Comparison of ENCODE assay signal across 29 cellular contexts in the genomic region with DNA sequence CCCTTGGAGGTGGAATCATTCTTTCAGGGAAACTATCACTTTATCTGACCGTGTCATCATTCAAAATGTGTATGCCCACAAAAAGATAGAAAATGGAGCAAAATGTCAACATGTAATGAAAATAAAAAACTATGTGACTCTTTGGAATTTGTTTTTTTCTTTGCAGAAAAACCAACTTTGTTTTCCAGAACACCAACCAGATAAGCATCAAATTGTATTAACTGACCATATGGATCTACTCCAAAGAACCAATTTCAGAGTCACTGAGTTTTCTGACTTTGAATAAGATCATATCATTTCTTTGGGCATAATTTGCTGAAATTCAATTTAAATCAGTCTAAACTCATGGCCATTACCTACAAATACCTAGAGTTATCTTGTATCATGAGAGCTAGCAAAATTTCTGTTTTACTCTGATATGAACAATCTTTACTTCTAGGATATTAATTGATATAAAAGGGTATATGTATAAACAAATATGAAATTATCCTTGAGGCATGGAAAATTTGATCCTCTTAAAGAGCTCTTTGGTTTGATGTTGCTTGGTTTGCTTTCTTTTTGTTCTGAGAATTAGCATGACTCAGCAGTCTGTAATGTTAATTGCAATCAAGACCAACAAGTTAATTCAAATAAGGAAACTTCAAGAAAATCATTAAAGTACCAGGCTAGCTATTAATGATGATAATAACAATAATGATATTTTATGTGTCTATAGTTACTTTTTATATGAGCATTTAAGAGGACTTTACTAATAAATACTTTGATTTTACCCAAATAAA.
DNase-seq lines count a peak whose midpoint lies in the region; ATAC-seq, FAIRE-seq and TF ChIP-seq lines count a peak whose summit lies in the region.
"Had no signal": no experiment of that assay in that cellular context is flagged by ENCODE, and none has a peak within 500 bp of the region (broad histone marks: within the 10 kb centered on the region; RNA-seq: fewer than 3 reads in every experiment).

No MANE protein-coding gene starts in this region.

- no peak overlapping the region for H2AFZ ChIP-seq in HepG2 (ENCODE audit: low read length)

- H3K9me3 ChIP-seq in HepG2 (ENCODE audit: low read length) (no peaks in the 10 kb centered on the region), right lobe of liver (no peaks in the 10 kb centered on the region), adipocyte (ENCODE audit: control insufficient read depth, low read length) (no peaks in the 10 kb centered on the region)
- H3K9me3 ChIP-seq: uterus had no signal

- no peak overlapping the region for H3K27ac ChIP-seq in HepG2 (ENCODE audit: extremely low read length, insufficient read depth, low read length)
- H3K27ac ChIP-seq in right lobe of liver, result no peak overlapping the region
- H3K27ac ChIP-seq: foreskin keratinocyte, uterus had no signal

- TF ChIP-seq CTCF in HepG2 (CRISPR knock-in tag; IDR thresholded peaks at IDR 0.05), result no peak
- TF ChIP-seq CTCF in right lobe of liver (IDR thresholded peaks at IDR 0.05), result no peak
- no peak for TF ChIP-seq CTCF in fibroblast of villous mesenchyme (IDR thresholded peaks at IDR 0.05; ENCODE audit: insufficient read depth, low read depth, low read length)

- H3K9ac ChIP-seq in HepG2 (ENCODE audit: insufficient read depth, low read depth, low read length) (no peak overlapping the region), adipocyte (ENCODE audit: low read length) (no peak overlapping the region)
- H3K9ac ChIP-seq: BLaER1 treated with 17β-estradiol and CSF1 and Interleukin-3, amounts not matched to agents 10 nM and 100 nM had no signal

- H3K4me1 ChIP-seq in HepG2 (ENCODE audit: insufficient read depth, low read length) (no peaks in the 10 kb centered on the region), right lobe of liver (no peaks in the 10 kb centered on the region), adipocyte (ENCODE audit: control insufficient read depth, insufficient read depth, low read length) (peaks cover 25% of the 10 kb centered on the region)
- H3K4me1 ChIP-seq: uterus had no signal

- TF ChIP-seq EP300 in HepG2 (IDR thresholded peaks at IDR 0.05; ENCODE audit: low read depth in 2 of 2, low read length in 2 of 2) (no peak), HepG2 (CRISPR knock-in tag; IDR thresholded peaks at IDR 0.05; ENCODE audit: borderline replicate concordance) (no peak)

- no peak for FAIRE-seq in HepG2 (lab: Jason Lieb, UNC)
- FAIRE-seq: A204.1, D721Med, GM12891 had no signal

- H3K27me3 ChIP-seq in HepG2 (ENCODE audit: control insufficient read depth in 1 of 2, insufficient read depth in 2 of 2, low read length in 2 of 2) (no peaks in the 10 kb centered on the region), right lobe of liver (no peaks in the 10 kb centered on the region), adipocyte (replicated peaks; ENCODE audit: control insufficient read depth, insufficient read depth, low read length) (no peaks in the 10 kb centered on the region)
- H3K27me3 ChIP-seq: BLaER1 treated with 17β-estradiol and CSF1 and Interleukin-3, amounts not matched to agents 10 nM and 100 nM; foreskin keratinocyte; uterus had no signal

- intact Hi-C loops in HepG2 (cut with micrococcal nuclease; ENCODE audit: unreplicated experiment) (no loop called here), right lobe of liver (cut with DNase I) (loop anchor here in 1 of 2 donors (10.0 kb wide), 1 partner anchor 442 kb away; a partner anchor contains a TSS)

- BruUV-seq in HepG2 (replicated peaks; lab: Mats Ljungman, UMichigan), result no TSS peak

- no peaks in the 10 kb centered on the region for H4K20me1 ChIP-seq in HepG2 (ENCODE audit: insufficient read depth, low read length)
- H4K20me1 ChIP-seq: BLaER1 treated with 17β-estradiol and CSF1 and Interleukin-3, amounts not matched to agents 10 nM and 100 nM had no signal

- in situ Hi-C loops in HepG2 (cut with HindIII; ENCODE audit: extremely low pct_ligation_motif_present, low pct_unique_long_range_greater_than_20kb), result loop anchor here (25.0 kb wide), 1 partner anchor 625 kb away; no protein-coding TSS in a partner anchor

- DNase-seq in HepG2 (ENCODE audit: low spot score) (no peak), right lobe of liver (no peak), adipocyte (ENCODE audit: low read depth) (peak; percentile 44), fibroblast of villous mesenchyme (ENCODE audit: low read depth) (peak; percentile 43), dermis blood vessel endothelial cell (no peak)
- no peak for DNase-seq in stimulated activated CD4-positive, alpha-beta T cell treated with anti-CD3 and anti-CD28 coated beads, Interleukin-4, amount 100 ng/mL, for 1 hour
- DNase-seq: activated CD4-positive, alpha-beta memory T cell treated with anti-CD3 and anti-CD28 coated beads, Interleukin-2, amount 10 ng/mL, durations not matched to agents 7 days and 5 days; activated naive CD4-positive, alpha-beta T cell; activated T-cell treated with anti-CD3 and anti-CD28 coated beads, Interleukin-2, amount 50 U/mL, for 1 hour; cerebellar nuclear complex; hippocampal formation; islet precursor cell; KBM-7; NCI-H1048; NCI-H2081 treated with DMSO at 0.1 percent for 48 hours; NCI-H510A treated with DMSO at 0.1 percent for 48 hours; nephron progenitor cell; stimulated activated CD4-positive, alpha-beta T cell treated with anti-CD3 and anti-CD28 coated beads, Interleukin-12 subunit alpha, Interleukin-12 subunit beta, amount 100 ng/mL, for 4 hours; uterus had no signal

- CTCF ChIA-PET in HepG2 (lab: Yijun Ruan, JAX; ENCODE audit: low intra/inter-chr PET ratio, low total read pairs), result no interaction called here

- H3K4me3 ChIP-seq in HepG2 (replicated peaks in 1 of 3; ENCODE audit: insufficient read depth in 1 of 3, low read depth in 2 of 3, low read length in 3 of 3) (no peak overlapping the region), right lobe of liver (no peak overlapping the region), adipocyte (ENCODE audit: low read length) (no peak overlapping the region), fibroblast of villous mesenchyme (ENCODE audit: low read depth, low read length) (no peak overlapping the region)
- H3K4me3 ChIP-seq: BLaER1 treated with 17β-estradiol and CSF1 and Interleukin-3, amounts not matched to agents 10 nM and 100 nM; lung; uterus had no signal

- H3K4me2 ChIP-seq in HepG2 (ENCODE audit: low read depth, low read length), result no peak overlapping the region

- WGBS in HepG2 (ENCODE audit: low lambda C conversion rate), result 85% methylated on average over 1 of the region's 1 CpG
- 75% methylated on average over 1 of the region's 1 CpG for WGBS in right lobe of liver (ENCODE audit: insufficient coverage, low coverage, low lambda C conversion rate, missing lambda C conversion rate)

- H3K79me2 ChIP-seq in HepG2 (ENCODE audit: insufficient read depth, low read length), result no peaks in the 10 kb centered on the region

- no peaks in the 10 kb centered on the region for H3K36me3 ChIP-seq in HepG2 (replicated peaks in 1 of 2; ENCODE audit: control insufficient read depth in 1 of 2, insufficient read depth in 2 of 2, low read length in 2 of 2)
- H3K36me3 ChIP-seq in right lobe of liver, result no peaks in the 10 kb centered on the region
- H3K36me3 ChIP-seq in adipocyte (ENCODE audit: control insufficient read depth, insufficient read depth, low read length, severe bottlenecking), result no peaks in the 10 kb centered on the region
- H3K36me3 ChIP-seq: BLaER1 treated with 17β-estradiol and CSF1 and Interleukin-3, amounts not matched to agents 10 nM and 100 nM; uterus had no signal

- TF ChIP-seq POLR2A in HepG2 (IDR thresholded peaks at IDR 0.05; ENCODE audit: insufficient read depth in 1 of 2, low read depth in 2 of 2, low read length in 2 of 2) (no peak), right lobe of liver (IDR thresholded peaks at IDR 0.05) (no peak)

- POLR2A ChIA-PET in HepG2 (lab: Yijun Ruan, JAX), result no interaction called here

- TF ChIP-seq RAD21 in HepG2 (CRISPR knock-in tag; IDR thresholded peaks at IDR 0.05), result no peak

- ATAC-seq in HepG2 (no peak), right lobe of liver (no peak), GM21717 (IDR thresholded peaks at IDR 0.05; ENCODE audit: unreplicated experiment) (no peak), GM18519 (IDR thresholded peaks at IDR 0.05; ENCODE audit: low FRiP score, unreplicated experiment) (no peak)
- ATAC-seq: foreskin keratinocyte, Right ventricle myocardium inferior, WTC11 had no signal

TF ChIP-seq in HepG2, 621 proteins besides CTCF, POLR2A, EP300 and RAD21 (continues in another document):
- TF ChIP-seq NFE2L2 (IDR thresholded peaks at IDR 0.05; ENCODE audit: low read length) (peak; percentile 81), ZMAT3 (CRISPR knock-in tag; conservative IDR thresholded peaks at IDR 0.05) (no peak), HNRNPK (IDR thresholded peaks at IDR 0.05; ENCODE audit: low read depth, low read length, poor library complexity, severe bottlenecking) (no peak), MAFK (conservative IDR thresholded peaks at IDR 0.05 in 1 of 2, IDR thresholded peaks at IDR 0.05 in 1 of 2; ENCODE audit: low read length in 2 of 2) (peak; percentile 72 to 80), MBD4 (IDR thresholded peaks at IDR 0.05; ENCODE audit: borderline replicate concordance, low read length) (no peak), MAFF (IDR thresholded peaks at IDR 0.05; ENCODE audit: low read depth, low read length) (peak; percentile 60), ZNF615 (CRISPR knock-in tag; IDR thresholded peaks at IDR 0.05; ENCODE audit: borderline replicate concordance) (no peak), PLRG1 (conservative IDR thresholded peaks at IDR 0.05) (no peak)
- TF ChIP-seq, protein P1, sequence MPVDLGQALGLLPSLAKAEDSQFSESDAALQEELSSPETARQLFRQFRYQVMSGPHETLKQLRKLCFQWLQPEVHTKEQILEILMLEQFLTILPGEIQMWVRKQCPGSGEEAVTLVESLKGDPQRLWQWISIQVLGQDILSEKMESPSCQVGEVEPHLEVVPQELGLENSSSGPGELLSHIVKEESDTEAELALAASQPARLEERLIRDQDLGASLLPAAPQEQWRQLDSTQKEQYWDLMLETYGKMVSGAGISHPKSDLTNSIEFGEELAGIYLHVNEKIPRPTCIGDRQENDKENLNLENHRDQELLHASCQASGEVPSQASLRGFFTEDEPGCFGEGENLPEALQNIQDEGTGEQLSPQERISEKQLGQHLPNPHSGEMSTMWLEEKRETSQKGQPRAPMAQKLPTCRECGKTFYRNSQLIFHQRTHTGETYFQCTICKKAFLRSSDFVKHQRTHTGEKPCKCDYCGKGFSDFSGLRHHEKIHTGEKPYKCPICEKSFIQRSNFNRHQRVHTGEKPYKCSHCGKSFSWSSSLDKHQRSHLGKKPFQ (CRISPR knock-in tag; IDR thresholded peaks at IDR 0.05; ENCODE audit: insufficient replicate concordance), result no peak

Comparison
In these comparisons a context has a peak if more than half of its experiments do, and no peak if none do; other contexts are left out.
1. DNase-seq: peak in adipocyte (single experiment) and fibroblast of villous mesenchyme (single experiment); none in HepG2 (single experiment), right lobe of liver (0 of 3), stimulated activated CD4-positive, alpha-beta T cell treated with anti-CD3 and anti-CD28 coated beads, Interleukin-4, amount 100 ng/mL, for 1 hour (single experiment) and dermis blood vessel endothelial cell (single experiment).